ENCODE assay signal across 9 cellular contexts in the genomic region with DNA sequence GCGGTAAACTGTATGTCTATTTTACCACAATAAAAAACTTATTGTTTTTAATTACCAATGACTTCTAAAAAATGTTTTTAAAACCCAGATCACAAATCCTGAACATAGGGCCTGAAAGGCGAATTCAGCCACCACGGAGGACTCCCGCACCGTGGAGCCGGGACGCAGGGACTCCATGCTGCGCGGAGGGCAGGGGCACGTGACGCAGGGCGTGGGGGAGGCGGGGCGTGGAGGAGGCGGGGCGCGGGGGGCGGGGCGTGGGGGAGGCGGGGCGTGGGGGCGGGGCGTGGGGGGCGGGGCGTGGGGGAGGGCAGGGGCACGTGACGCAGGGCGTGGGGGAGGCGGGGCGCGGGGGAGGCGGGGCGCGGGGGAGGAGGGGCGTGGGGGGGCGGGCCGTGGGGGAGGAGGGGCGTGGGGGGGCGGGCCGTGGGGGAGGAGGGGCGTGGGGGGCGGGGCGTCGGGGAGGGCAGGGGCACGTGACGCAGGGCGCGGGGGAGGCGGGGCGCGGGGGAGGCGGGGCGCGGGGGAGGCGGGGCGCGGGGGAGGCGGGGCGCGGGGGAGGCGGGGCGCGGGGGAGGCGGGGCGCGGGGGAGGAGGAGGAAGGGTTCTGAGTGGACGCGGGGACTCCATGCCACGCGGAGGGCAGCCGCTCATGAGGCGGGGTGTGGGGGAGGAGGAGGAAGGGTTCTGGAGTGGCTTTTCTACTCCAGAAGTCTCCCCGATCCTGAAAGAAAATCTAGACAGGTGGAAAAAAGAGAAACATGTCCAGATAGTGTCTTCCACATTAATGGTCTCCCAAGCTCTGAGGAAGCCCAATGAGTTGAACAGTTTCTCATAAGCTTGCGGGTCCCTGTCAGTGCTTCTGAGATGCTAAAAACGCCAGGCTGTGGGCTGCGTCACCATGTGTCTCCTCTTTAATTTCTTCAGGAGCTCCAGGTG. TPM values are rescaled to one million over a fixed set of nuclear protein-coding genes. Genes with fewer than 3 reads are reported as not detected.
DNase-seq lines count a peak whose midpoint lies in the region; ATAC-seq, FAIRE-seq and TF ChIP-seq lines count a peak whose summit lies in the region.
"Had no signal": no experiment of that assay in that cellular context is flagged by ENCODE, and none has a peak within 500 bp of the region (broad histone marks: within the 10 kb centered on the region; RNA-seq: fewer than 3 reads in every experiment).

No MANE protein-coding gene starts in this region.

- intact Hi-C loops in mammary epithelial cell (cut with micrococcal nuclease), result loop anchor here (2.0 to 5.0 kb wide), 2 partner anchors 55 to 212 kb away; partner anchors contain the start of genes CUL4A and PCID2

- dilution Hi-C loops in mammary epithelial cell (cut with HindIII; ENCODE audit: low sequenced_read_pairs), result no loop called here

- peak; percentile 52 for ATAC-seq in GM21619 (IDR thresholded peaks at IDR 0.05; ENCODE audit: unreplicated experiment)

- WGBS in mammary epithelial cell (ENCODE audit: low coverage, missing lambda C conversion rate), result 2% methylated on average over 9 of the region's 76 CpGs

- H3K4me3 ChIP-seq in WI38 (ENCODE audit: low read depth, low read length) (peak overlapping the region; percentile 48), mammary epithelial cell (replicated peaks in 1 of 3; ENCODE audit: insufficient read depth in 1 of 3, low read depth in 2 of 3, low read length in 3 of 3) (peak overlapping the region; percentile 41 to 55 (median 48)), skin epidermis (peak overlapping the region; percentile 26 to 45 (median 33))

- H3K79me2 ChIP-seq in mammary epithelial cell (ENCODE audit: insufficient read depth, low read length), result no peaks in the 10 kb centered on the region

- BruUV-seq in mammary epithelial cell (replicated peaks; lab: Mats Ljungman, UMichigan), result no TSS peak

- peaks cover 9% of the 10 kb centered on the region for H3K4me1 ChIP-seq in mammary epithelial cell (ENCODE audit: insufficient read depth, low read length)

- no peak for FAIRE-seq in RCC 7860 (lab: Jason Lieb, UNC)

- CTCF ChIA-PET in mammary epithelial cell (lab: Charles Lee; ENCODE audit: low non-redundant PET), result no interaction called here

- in situ Hi-C loops in mammary epithelial cell (cut with MboI; ENCODE audit: low sequenced_read_pairs in 2 of 2), result no loop called here

- H3K36me3 ChIP-seq in mammary epithelial cell (ENCODE audit: insufficient read depth, low read length), result no peaks in the 10 kb centered on the region

- no peaks in the 10 kb centered on the region for H3K9me3 ChIP-seq in mammary epithelial cell (replicated peaks; ENCODE audit: insufficient read depth, low read length)

- TF ChIP-seq CTCF in WI38 (IDR thresholded peaks at IDR 0.05; ENCODE audit: low read depth, low read length) (no peak), mammary epithelial cell (conservative IDR thresholded peaks at IDR 0.05 in 1 of 2, IDR thresholded peaks at IDR 0.05 in 1 of 2; ENCODE audit: extremely low read depth in 1 of 2, insufficient read depth in 1 of 2, low read depth in 1 of 2, low read length in 2 of 2) (no peak)

- no peak overlapping the region for H3K27ac ChIP-seq in mammary epithelial cell (ENCODE audit: insufficient read depth, low read depth, low read length)
- H3K27ac ChIP-seq in skin epidermis, result peak overlapping the region in 20 of 21 experiments; percentile 13 to 88 (median 72)

- H3K9ac ChIP-seq in mammary epithelial cell (ENCODE audit: insufficient read depth, low read length), result peak overlapping the region; percentile 17

- DNase-seq in COR-L47 (lab: John Stamatoyannopoulos, UW) (peak; percentile 71), NAMALWA (ENCODE audit: low spot score) (peak; percentile 77), mammary epithelial cell (peak; percentile 29), iPS-NIHi7 (ENCODE audit: extremely low spot score) (peak; percentile 74), RCC 7860 (ENCODE audit: low spot score) (no peak)

- H3K4me2 ChIP-seq in mammary epithelial cell (ENCODE audit: insufficient read depth, low read depth, low read length), result peak overlapping the region; percentile 86

- peaks cover 2% of the 10 kb centered on the region for H3K27me3 ChIP-seq in mammary epithelial cell (ENCODE audit: insufficient read depth, low read length)

- no peaks in the 10 kb centered on the region for H4K20me1 ChIP-seq in mammary epithelial cell (ENCODE audit: insufficient read depth, low read length)

- peak overlapping the region; percentile 93 for H2AFZ ChIP-seq in mammary epithelial cell (ENCODE audit: low read depth, low read length)

RNA-seq across cellular contexts. Expression of gene PROZ, which starts 4.4 kb away (rescaled TPM):
- total RNA-seq in mammary epithelial cell, result not detected
- polyA plus RNA-seq in mammary epithelial cell, result not detected
- not detected for polyA minus RNA-seq in mammary epithelial cell
- polyA plus RNA-seq: esophagus had no signal

RNA-seq across cellular contexts. Expression of gene F10, which starts 31.5 kb away (rescaled TPM):
- total RNA-seq in mammary epithelial cell, result not detected
- not detected for polyA plus RNA-seq in mammary epithelial cell
- not detected for polyA minus RNA-seq in mammary epithelial cell

RNA-seq across cellular contexts. Expression of gene F7, which starts 48.5 kb away (rescaled TPM):
- total RNA-seq in mammary epithelial cell, result not detected
- polyA plus RNA-seq in mammary epithelial cell, result not detected
- polyA minus RNA-seq in mammary epithelial cell, result not detected

RNA-seq across cellular contexts. Expression of gene PCID2, which starts 54.4 kb away (rescaled TPM):
- total RNA-seq in mammary epithelial cell, result 10 to 100 TPM; 34.7 to 42.0 TPM
- polyA plus RNA-seq in mammary epithelial cell, result 45.8 TPM
- 11.8 TPM for polyA minus RNA-seq in mammary epithelial cell

RNA-seq across cellular contexts. Expression of gene CUL4A, which starts 55.3 kb away (rescaled TPM):
- total RNA-seq in mammary epithelial cell, result 100 to 1,000 TPM in 1 of 2 donors, 10 to 100 TPM in 1; 73.5 to 101 TPM
- polyA plus RNA-seq in mammary epithelial cell, result 50.8 TPM
- polyA minus RNA-seq in mammary epithelial cell, result 57.6 TPM
